Comparison of ENCODE assay signal across 30 cellular contexts in the genomic region with DNA sequence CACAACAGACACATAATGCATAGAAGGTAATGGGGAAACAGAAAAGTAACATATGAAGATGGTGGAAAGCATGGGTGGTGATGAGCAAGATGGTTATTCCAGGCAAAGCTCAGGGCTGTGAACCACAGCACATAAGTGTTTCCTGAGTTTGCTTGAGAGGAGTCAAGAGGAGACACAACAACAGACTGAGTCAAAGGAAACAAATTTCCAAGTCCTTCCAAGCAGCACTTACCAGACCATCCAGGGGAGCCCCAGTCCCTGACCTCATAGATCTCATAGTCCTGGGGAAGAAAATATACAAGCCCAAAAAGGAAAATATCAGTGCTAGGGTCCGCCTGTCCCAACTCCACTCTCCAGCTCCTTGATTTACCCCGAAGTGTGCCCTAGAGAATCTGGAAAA.
DNase-seq lines count a peak whose midpoint lies in the region; ATAC-seq and TF ChIP-seq lines count a peak whose summit lies in the region.
"Had no signal": no experiment of that assay in that cellular context is flagged by ENCODE, and none has a peak within 500 bp of the region (broad histone marks: within the 10 kb centered on the region; RNA-seq: fewer than 3 reads in every experiment).

No MANE protein-coding gene starts in this region.

- no peaks in the 10 kb centered on the region for H3K9me1 ChIP-seq in IMR-90 (ENCODE audit: insufficient read depth, low read length)

- TF ChIP-seq RAD21 in IMR-90 (IDR thresholded peaks at IDR 0.05; ENCODE audit: low read length), result no peak

- no peak overlapping the region for H3K4ac ChIP-seq in IMR-90 (ENCODE audit: low read depth, low read length)

- H3K4me2 ChIP-seq in IMR-90 (ENCODE audit: low read depth, low read length), result no peak overlapping the region
- H3K4me2 ChIP-seq: A549 had no signal

- no peaks in the 10 kb centered on the region for H3K9me3 Mint-ChIP-seq in memory B cell
- H3K9me3 Mint-ChIP-seq: CD8-positive, alpha-beta memory T cell had no signal

- no peak overlapping the region for H3K23ac ChIP-seq in IMR-90 (ENCODE audit: low read depth, low read length)

- no peaks in the 10 kb centered on the region for H3K79me1 ChIP-seq in IMR-90 (ENCODE audit: low read depth in 1 of 2, low read length in 2 of 2)

- no peak overlapping the region for H3K18ac ChIP-seq in IMR-90 (ENCODE audit: low read depth, low read length)

- H3K14ac ChIP-seq in IMR-90 (replicated peaks; ENCODE audit: low read depth, low read length), result no peak overlapping the region

- H3K4me1 Mint-ChIP-seq in memory B cell, result peaks cover 12% of the 10 kb centered on the region

- H3K4me3 ChIP-seq in IMR-90 (ENCODE audit: insufficient read depth, low read depth, low read length), result no peak overlapping the region
- no peak overlapping the region for H3K4me3 ChIP-seq in thyroid gland (replicated peaks in 1 of 3)
- H3K4me3 ChIP-seq in prostate gland, result no peak overlapping the region
- H3K4me3 ChIP-seq: A549, GM12878 had no signal

- CTCF ChIA-PET in IMR-90 (lab: Yijun Ruan, JAX), result no interaction called here

- dilution Hi-C loops in IMR-90 (cut with HindIII; ENCODE audit: low sequenced_read_pairs, unreplicated experiment), result no loop called here

- POLR2A ChIA-PET in IMR-90 (lab: Charles Lee; ENCODE audit: unreplicated experiment), result no interaction called here

- no peak overlapping the region for H4K91ac ChIP-seq in IMR-90 (ENCODE audit: insufficient read depth, low read depth, low read length)

- no peak overlapping the region for H4K8ac ChIP-seq in IMR-90 (ENCODE audit: low read depth in 2 of 2, low read length in 2 of 2)

- in situ Hi-C loops in IMR-90 (cut with MboI; ENCODE audit: low sequenced_read_pairs), result no loop called here

- H3K27ac ChIP-seq in IMR-90 (ENCODE audit: insufficient read depth, low read length), result no peak overlapping the region
- H3K27ac ChIP-seq in thyroid gland, result peak overlapping the region; percentile 1 to 78 (median 56)
- no peak overlapping the region for H3K27ac ChIP-seq in prostate gland
- H3K27ac ChIP-seq: A549, C4-2B had no signal

- TF ChIP-seq CTCF in IMR-90 (conservative IDR thresholded peaks at IDR 0.05; ENCODE audit: low read depth, low read length) (no peak), thyroid gland (IDR thresholded peaks at IDR 0.05) (no peak), prostate gland (IDR thresholded peaks at IDR 0.05) (no peak)

- no peak overlapping the region for H2BK120ac ChIP-seq in IMR-90 (ENCODE audit: low read depth, low read length)

- no peak overlapping the region for H2AK9ac ChIP-seq in IMR-90 (replicated peaks; ENCODE audit: low read depth, low read length, poor library complexity)

- no peak overlapping the region for H3K9ac ChIP-seq in IMR-90 (ENCODE audit: low read depth, low read length)

- peaks cover 22% of the 10 kb centered on the region for H3K36me3 Mint-ChIP-seq in memory B cell
- H3K36me3 Mint-ChIP-seq: CD8-positive, alpha-beta memory T cell had no signal

- ATAC-seq in IMR-90 (ENCODE audit: low read depth), result no peak
- ATAC-seq in memory B cell (ENCODE audit: low read depth), result no peak
- ATAC-seq: A549, GM12878, HCT116, HepG2, PC-3, SK-N-SH treated with all-trans-retinoic acid at 6 μM for 48 hours had no signal

- intact Hi-C loops in IMR-90 (cut with micrococcal nuclease), result loop anchor here (5.0 kb wide), 1 partner anchor 740 kb away; no protein-coding TSS in a partner anchor
- intact Hi-C loops in thyroid gland (cut with DNase I), result no loop called here
- intact Hi-C loops in prostate gland (cut with DNase I), result no loop called here

- H2BK20ac ChIP-seq in IMR-90 (ENCODE audit: low read depth, low read length), result no peak overlapping the region

- no peak overlapping the region for H2BK15ac ChIP-seq in IMR-90 (ENCODE audit: low read depth, low read length)

- no peak overlapping the region for H2AK5ac ChIP-seq in IMR-90 (ENCODE audit: low read depth, low read length)

- H3K4me1 ChIP-seq in IMR-90 (ENCODE audit: control insufficient read depth, insufficient read depth, low read length), result no peaks in the 10 kb centered on the region; the same call in 1 of the 2 replicates
- H3K4me1 ChIP-seq in thyroid gland, result peaks cover 51 to 57% of the 10 kb centered on the region in 2 donors
- H3K4me1 ChIP-seq in prostate gland (replicated peaks), result no peaks in the 10 kb centered on the region
- H3K4me1 ChIP-seq: A549 had no signal

- no peak overlapping the region for H2AFZ ChIP-seq in IMR-90 (replicated peaks; ENCODE audit: low read length, poor library complexity)

- H3K56ac ChIP-seq in IMR-90 (ENCODE audit: extremely low read depth, insufficient read depth, low read length), result no peak overlapping the region

- TF ChIP-seq POLR2A in IMR-90 (IDR thresholded peaks at IDR 0.05; ENCODE audit: low read depth, low read length) (no peak), thyroid gland (IDR thresholded peaks at IDR 0.05) (no peak), prostate gland (IDR thresholded peaks at IDR 0.05) (no peak)

- peak; percentile 20 for DNase-seq in IMR-90
- peak; percentile 4 for DNase-seq in dermis blood vessel endothelial cell
- no peak for DNase-seq in memory B cell (ENCODE audit: low spot score in 2 of 2)
- DNase-seq in thyroid gland, result peak; percentile 55 to 60
- DNase-seq in stimulated activated naive CD4-positive, alpha-beta T cell (lab: John Stamatoyannopoulos, UW), result no peak
- DNase-seq in mesenteric fat pad (ENCODE audit: low spot score), result no peak
- no peak for DNase-seq in prostate gland (ENCODE audit: low spot score)
- DNase-seq: CD8-positive, alpha-beta memory T cell; DMS 273 treated with DMSO at 0.1 percent for 48 hours; DMS79; EL; GDM1; KBM-7; MV-4-11; NCI-H1105; NCI-H146; NCI-H1930; NCI-H2107; NCI-H446 treated with DMSO at 0.1 percent for 48 hours; NCI-H526; NCI-H82; NK-92 treated with Interleukin-12 subunit alpha and Interleukin-12 subunit beta, amount 100 ng/mL, for 24 hours; PC-3 had no signal

- no peaks in the 10 kb centered on the region for H3K27me3 ChIP-seq in IMR-90 (ENCODE audit: control insufficient read depth, insufficient read depth, low read length)
- H3K27me3 ChIP-seq in thyroid gland, result no peaks in the 10 kb centered on the region
- H3K27me3 ChIP-seq in prostate gland (replicated peaks; ENCODE audit: insufficient read depth), result no peaks in the 10 kb centered on the region

- no peaks in the 10 kb centered on the region for H4K20me1 ChIP-seq in IMR-90 (ENCODE audit: insufficient read depth, low read length)

- no peak overlapping the region for H4K5ac ChIP-seq in IMR-90 (ENCODE audit: low read depth, low read length)

- BruUV-seq in IMR-90 (replicated peaks; lab: Mats Ljungman, UMichigan), result no TSS peak

- peak overlapping the region; percentile 7 for H3K27ac Mint-ChIP-seq in memory B cell
- H3K27ac Mint-ChIP-seq: B cell; CD8-positive, alpha-beta memory T cell had no signal

- no peaks in the 10 kb centered on the region for H3K27me3 Mint-ChIP-seq in memory B cell
- H3K27me3 Mint-ChIP-seq: B cell had no signal

- no peak overlapping the region for H2BK5ac ChIP-seq in IMR-90 (ENCODE audit: low read depth, low read length, poor library complexity, severe bottlenecking)

- H3K9me3 ChIP-seq in IMR-90 (ENCODE audit: control insufficient read depth, insufficient read depth, low read length) (no peaks in the 10 kb centered on the region), thyroid gland (no peaks in the 10 kb centered on the region), prostate gland (no peaks in the 10 kb centered on the region)
- H3K9me3 ChIP-seq: A549 had no signal

- no peaks in the 10 kb centered on the region for H3K36me3 ChIP-seq in IMR-90 (ENCODE audit: control insufficient read depth, insufficient read depth, low read length)
- no peaks in the 10 kb centered on the region for H3K36me3 ChIP-seq in thyroid gland
- H3K36me3 ChIP-seq in prostate gland, result no peaks in the 10 kb centered on the region

- H3K4me3 Mint-ChIP-seq in memory B cell, result no peak overlapping the region
- H3K4me3 Mint-ChIP-seq: B cell; CD8-positive, alpha-beta memory T cell had no signal

- no CpG with 5 or more reads among the region's 2 CpGs for WGBS in IMR-90 (ENCODE audit: extremely low coverage in 2 of 2, insufficient read length in 1 of 2), 2 experiments
- WGBS in thyroid gland, 2 donors, result 89 to 94% methylated on average over 2 of the region's 2 CpGs
- WGBS in prostate gland, result 85% methylated on average over 2 of the region's 2 CpGs

TF ChIP-seq in IMR-90, 13 proteins besides CTCF, POLR2A, EP300 and RAD21:
- TF ChIP-seq MXI1 (IDR thresholded peaks at IDR 0.05; ENCODE audit: borderline replicate concordance, low read depth, low read length) (no peak), CEBPB (IDR thresholded peaks at IDR 0.05; ENCODE audit: low read depth, low read length) (no peak), RFX5 (IDR thresholded peaks at IDR 0.05; ENCODE audit: low read depth, low read length) (no peak), BHLHE40 (IDR thresholded peaks at IDR 0.05; ENCODE audit: low read depth, low read length) (no peak), SMC3 (IDR thresholded peaks at IDR 0.05; ENCODE audit: low read depth, low read length) (no peak), NFE2L2 (IDR thresholded peaks at IDR 0.05; ENCODE audit: low read depth, low read length) (no peak), CHD1 (IDR thresholded peaks at IDR 0.05; ENCODE audit: low read depth, low read length) (no peak), MAZ (IDR thresholded peaks at IDR 0.05; ENCODE audit: borderline replicate concordance, low read depth, low read length) (no peak), MAFK (IDR thresholded peaks at IDR 0.05; ENCODE audit: low read depth, low read length) (no peak), RCOR1 (IDR thresholded peaks at IDR 0.05; ENCODE audit: insufficient replicate concordance, low read length) (no peak)
- TF ChIP-seq, protein P1, sequence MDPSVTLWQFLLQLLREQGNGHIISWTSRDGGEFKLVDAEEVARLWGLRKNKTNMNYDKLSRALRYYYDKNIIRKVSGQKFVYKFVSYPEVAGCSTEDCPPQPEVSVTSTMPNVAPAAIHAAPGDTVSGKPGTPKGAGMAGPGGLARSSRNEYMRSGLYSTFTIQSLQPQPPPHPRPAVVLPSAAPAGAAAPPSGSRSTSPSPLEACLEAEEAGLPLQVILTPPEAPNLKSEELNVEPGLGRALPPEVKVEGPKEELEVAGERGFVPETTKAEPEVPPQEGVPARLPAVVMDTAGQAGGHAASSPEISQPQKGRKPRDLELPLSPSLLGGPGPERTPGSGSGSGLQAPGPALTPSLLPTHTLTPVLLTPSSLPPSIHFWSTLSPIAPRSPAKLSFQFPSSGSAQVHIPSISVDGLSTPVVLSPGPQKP (IDR thresholded peaks at IDR 0.05; ENCODE audit: borderline replicate concordance, low read depth, low read length), result no peak
- TF ChIP-seq, protein P2, sequence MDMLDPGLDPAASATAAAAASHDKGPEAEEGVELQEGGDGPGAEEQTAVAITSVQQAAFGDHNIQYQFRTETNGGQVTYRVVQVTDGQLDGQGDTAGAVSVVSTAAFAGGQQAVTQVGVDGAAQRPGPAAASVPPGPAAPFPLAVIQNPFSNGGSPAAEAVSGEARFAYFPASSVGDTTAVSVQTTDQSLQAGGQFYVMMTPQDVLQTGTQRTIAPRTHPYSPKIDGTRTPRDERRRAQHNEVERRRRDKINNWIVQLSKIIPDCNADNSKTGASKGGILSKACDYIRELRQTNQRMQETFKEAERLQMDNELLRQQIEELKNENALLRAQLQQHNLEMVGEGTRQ (IDR thresholded peaks at IDR 0.05; ENCODE audit: low read depth, low read length), result no peak

Comparison
In these comparisons a context has a peak if more than half of its experiments do, and no peak if none do; other contexts are left out.
1. DNase-seq: peak in IMR-90 (single experiment), dermis blood vessel endothelial cell (single experiment) and thyroid gland (2 of 2); none in memory B cell (0 of 2), stimulated activated naive CD4-positive, alpha-beta T cell (0 of 6), mesenteric fat pad (single experiment) and prostate gland (single experiment).
2. H3K27ac ChIP-seq: peak in thyroid gland (3 of 3); none in IMR-90 (single experiment) and prostate gland (0 of 2).